16 cellular contexts compared by ENCODE assay signal in the genomic region with DNA sequence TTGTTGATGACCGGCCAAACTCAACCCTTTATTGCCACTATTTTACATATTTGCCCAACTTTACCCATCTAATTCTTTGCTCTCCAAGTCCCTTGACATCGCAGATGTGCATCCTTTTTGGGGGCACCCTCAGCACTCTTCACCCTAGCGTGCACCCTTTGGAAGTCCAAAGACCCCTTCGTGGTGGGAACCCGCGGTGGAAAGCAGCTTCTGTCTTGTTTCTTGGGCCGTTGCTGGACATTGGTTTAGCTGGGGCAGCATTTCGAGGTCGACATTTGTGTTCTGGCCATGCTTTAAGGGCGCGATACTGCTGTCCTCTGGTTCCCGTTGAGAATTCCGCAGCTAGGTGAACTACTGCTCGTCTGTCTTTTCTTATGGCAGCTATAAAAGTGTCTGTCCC. TPM values are rescaled to one million over a fixed set of nuclear protein-coding genes. Genes with fewer than 3 reads are reported as not detected.
A peak's percentile ranks its signal among the peaks of the same experiment; 100 is the strongest.
DNase-seq lines count a peak whose midpoint lies in the region; ATAC-seq and TF ChIP-seq lines count a peak whose summit lies in the region.
"Had no signal": no experiment of that assay in that cellular context is flagged by ENCODE, and none has a peak within 500 bp of the region (broad histone marks: within the 10 kb centered on the region; RNA-seq: fewer than 3 reads in every experiment).

No MANE protein-coding gene starts in this region.

- TF ChIP-seq CTCF in tibial nerve (IDR thresholded peaks at IDR 0.05): no peak

- intact Hi-C loops in cardiac septum (cut with DNase I): no loop called here
- intact Hi-C loops in left cardiac atrium (cut with DNase I): no loop called here

- TF ChIP-seq POLR2A in tibial nerve (IDR thresholded peaks at IDR 0.05): no peak

- no peaks in the 10 kb centered on the region for H3K9me3 Mint-ChIP-seq in effector memory CD8-positive, alpha-beta T cell
- H3K9me3 Mint-ChIP-seq in naive B cell: peaks cover 0 to 28% (median 15%) of the 10 kb centered on the region in 7 donors

- no peak for TF ChIP-seq EP300 in tibial nerve (IDR thresholded peaks at IDR 0.05)

- DNase-seq in cardiac septum (ENCODE audit: low spot score) (peak; percentile 27), left cardiac atrium (no peak), naive B cell (no peak), tibial nerve (ENCODE audit: low spot score in 2 of 2) (no peak), germinal center (ENCODE audit: low spot score) (no peak)
- DNase-seq in effector memory CD8-positive, alpha-beta T cell: no peak
- DNase-seq in stimulated activated CD4-positive, alpha-beta T cell treated with anti-CD3 and anti-CD28 coated beads, Interleukin-4, amount 100 ng/mL, for 24 hours: no peak
- DNase-seq: cerebellar nuclear complex, DMS79, NCI-H1436 treated with DMSO at 0.1 percent for 48 hours, NCI-H526, right lobe of liver had no signal

- peaks cover 0 to 9% (median 0%) of the 10 kb centered on the region in 4 donors for H3K9me3 ChIP-seq in tibial nerve
- H3K9me3 ChIP-seq: right lobe of liver had no signal

- 82 to 91% methylated on average over 14 of the region's 14 CpGs for WGBS in tibial nerve, 2 donors

- no peaks in the 10 kb centered on the region for H3K27me3 ChIP-seq in tibial nerve
- H3K27me3 ChIP-seq: right lobe of liver had no signal

- no peaks in the 10 kb centered on the region for H3K36me3 Mint-ChIP-seq in effector memory CD8-positive, alpha-beta T cell (ENCODE audit: insufficient read depth)
- peaks cover 10 to 38% of the 10 kb centered on the region in 2 donors for H3K36me3 Mint-ChIP-seq in naive B cell

- H3K27me3 Mint-ChIP-seq in effector memory CD8-positive, alpha-beta T cell: peaks cover 45 to 57% of the 10 kb centered on the region in 2 donors
- peaks cover 37 to 49% (median 46%) of the 10 kb centered on the region in 3 donors for H3K27me3 Mint-ChIP-seq in naive B cell

- ATAC-seq in left cardiac atrium (no peak), naive B cell (ENCODE audit: low read depth in 2 of 2) (no peak), HG03108 (IDR thresholded peaks at IDR 0.05; ENCODE audit: unreplicated experiment) (no peak)
- ATAC-seq in effector memory CD8-positive, alpha-beta T cell (replicated peaks): no peak
- ATAC-seq: right lobe of liver had no signal

- H3K4me3 ChIP-seq in tibial nerve: peak overlapping the region; percentile 15 to 50 (median 30)

- H3K27ac ChIP-seq in tibial nerve: no peak overlapping the region
- H3K27ac ChIP-seq: right lobe of liver had no signal

- H3K4me3 Mint-ChIP-seq in effector memory CD8-positive, alpha-beta T cell: peak overlapping the region; percentile 56 to 65
- H3K4me3 Mint-ChIP-seq in naive B cell: peak overlapping the region; percentile 60 to 89 (median 70)

- H3K4me1 Mint-ChIP-seq in effector memory CD8-positive, alpha-beta T cell (ENCODE audit: low read depth in 2 of 2): peaks cover 4% of the 10 kb centered on the region in 2 donors
- peaks cover 0 to 4% (median 4%) of the 10 kb centered on the region in 3 donors for H3K4me1 Mint-ChIP-seq in naive B cell

- H3K4me1 ChIP-seq in tibial nerve: peaks cover 0 to 15% (median 2%) of the 10 kb centered on the region in 4 donors
- H3K4me1 ChIP-seq: right lobe of liver had no signal

- H3K27ac Mint-ChIP-seq in effector memory CD8-positive, alpha-beta T cell: peak overlapping the region; percentile 45 to 53
- H3K27ac Mint-ChIP-seq in naive B cell: peak overlapping the region in 2 of 6 donors; percentile 53 to 83
- H3K27ac Mint-ChIP-seq: activated T-helper 2 cell treated with anti-CD3 and anti-CD28 coated beads, Interferon-gamma antibody, Interleukin-2, Interleukin-4, amounts not matched to agents 10 μg/mL and 5 μg/mL and 100 μg/mL, durations not matched to agents 14 hours and 24 hours and 36 hours had no signal

- no peaks in the 10 kb centered on the region for H3K36me3 ChIP-seq in tibial nerve
- H3K36me3 ChIP-seq: right lobe of liver had no signal

RNA-seq across cellular contexts. Expression of gene PAPOLB, which starts 0.3 kb away (rescaled TPM):
- total RNA-seq in cardiac septum: 0.05 TPM
- total RNA-seq in left cardiac atrium: under 1 TPM; 0.06 to 0.26 TPM
- not detected for polyA plus RNA-seq in naive B cell (ENCODE audit: low read depth in 6 of 6)
- 1 to 10 TPM; 1.4 to 2.4 (median 1.8) TPM for total RNA-seq in tibial nerve
- total RNA-seq: activated T-helper 2 cell treated with anti-CD3 and anti-CD28 coated beads, Interferon-gamma antibody, Interleukin-2, Interleukin-4, amounts not matched to agents 10 μg/mL and 5 μg/mL and 100 μg/mL, durations not matched to agents 14 hours and 24 hours and 36 hours; right lobe of liver had no signal
- polyA plus RNA-seq: AG04450, liver had no signal

RNA-seq across cellular contexts. Expression of gene RADIL, which starts 21.4 kb away (rescaled TPM):
- total RNA-seq in cardiac septum (2.5 TPM), left cardiac atrium (1 to 10 TPM; 6.8 to 7.8 TPM), tibial nerve (10 to 100 TPM; 23.2 to 31.0 (median 27.1) TPM)
- under 1 TPM in 1 of 6 donors, not detected in 5; 0.04 TPM for polyA plus RNA-seq in naive B cell (ENCODE audit: low read depth in 6 of 6)
